8 cellular contexts compared by ENCODE assay signal in genomic region chr19:13880059-13880672, GRCh38. TPM values are rescaled to one million over a fixed set of nuclear protein-coding genes. Genes with fewer than 3 reads are reported as not detected.
DNase-seq lines count a peak whose midpoint lies in the region; TF ChIP-seq lines count a peak whose summit lies in the region.

No MANE protein-coding gene starts in this region.

- H2AFZ ChIP-seq in MM.1S (ENCODE audit: low read length): peak overlapping the region; percentile 88
- peak overlapping the region; percentile 14 for H2AFZ ChIP-seq in neuron (ENCODE audit: low read depth, low read length)

- no peaks in the 10 kb centered on the region for H3K79me2 ChIP-seq in MM.1S (ENCODE audit: low read length)

- peak overlapping the region; percentile 98 for H3K4me2 ChIP-seq in MM.1S (ENCODE audit: low read depth, low read length)

- H3K4me1 ChIP-seq in HAP-1 (peaks cover 9% of the 10 kb centered on the region), MM.1S (ENCODE audit: low read length) (peaks cover 26% of the 10 kb centered on the region), neuron (ENCODE audit: insufficient read depth, low read length) (peaks cover 19% of the 10 kb centered on the region)

- no peaks in the 10 kb centered on the region for H3F3A ChIP-seq in MM.1S (ENCODE audit: insufficient read depth, low read length)

- TF ChIP-seq CTCF in MM.1S (IDR thresholded peaks at IDR 0.05; ENCODE audit: low read length): peak; percentile 97
- peak; percentile 99 for TF ChIP-seq CTCF in foreskin fibroblast (IDR thresholded peaks at IDR 0.05; ENCODE audit: low read depth, low read length)

- H3K27me3 ChIP-seq in HAP-1 (ENCODE audit: low read depth) (no peaks in the 10 kb centered on the region), MM.1S (replicated peaks; ENCODE audit: insufficient read depth, low read length) (peaks cover 30% of the 10 kb centered on the region), neuron (ENCODE audit: insufficient read depth, low read length) (no peaks in the 10 kb centered on the region)

- peak overlapping the region; percentile 73 for H3K9ac ChIP-seq in MM.1S (ENCODE audit: low read length)

- in situ Hi-C loops in G401 (cut with HindIII; ENCODE audit: low sequenced_read_pairs): no loop called here
- in situ Hi-C loops in HAP-1 (cut with MboI; ENCODE audit: low sequenced_read_pairs): loop anchor here (5.0 kb wide), 1 partner anchor 197 kb away; no protein-coding TSS in a partner anchor

- H4K20me1 ChIP-seq in MM.1S (ENCODE audit: insufficient read depth, low read length): no peaks in the 10 kb centered on the region

- H3K4me3 ChIP-seq in HAP-1: peak overlapping the region; percentile 11; the same call in 1 of the 2 replicates
- peak overlapping the region; percentile 46 for H3K4me3 ChIP-seq in MM.1S (ENCODE audit: low read length)
- peak overlapping the region in 1 of 2 donors; percentile 35 for H3K4me3 ChIP-seq in foreskin fibroblast (ENCODE audit: low read depth in 1 of 2, low read length in 2 of 2)
- no peak overlapping the region for H3K4me3 ChIP-seq in neuron (ENCODE audit: low read length)

- no peaks in the 10 kb centered on the region for H3K36me3 ChIP-seq in HAP-1 (replicated peaks)
- H3K36me3 ChIP-seq in MM.1S (replicated peaks; ENCODE audit: insufficient read depth, low read length): no peaks in the 10 kb centered on the region
- no peaks in the 10 kb centered on the region for H3K36me3 ChIP-seq in neuron (ENCODE audit: insufficient read depth, low read length)

- peak; percentile 91 for DNase-seq in G401 (ENCODE audit: low spot score)
- peak; percentile 89 to 98 for DNase-seq in HAP-1 (ENCODE audit: low spot score in 2 of 2)
- DNase-seq in MM.1S: peak; percentile 94
- DNase-seq in SHP77 treated with DMSO at 0.1 percent for 48 hours (lab: John Stamatoyannopoulos, UW): peak; percentile 81
- peak; percentile 98 for DNase-seq in activated gamma-delta T cell treated with Interleukin-2 at 50 U/mL for 16 hours
- peak; percentile 92 to 99 for DNase-seq in foreskin fibroblast
- DNase-seq in stromal cell of bone marrow (ENCODE audit: low read depth): peak; percentile 90

- H3K27ac ChIP-seq in MM.1S (ENCODE audit: low read length): peak overlapping the region; percentile 59

- H3K9me3 ChIP-seq in HAP-1 (no peaks in the 10 kb centered on the region), MM.1S (replicated peaks; ENCODE audit: insufficient read depth, low read length) (no peaks in the 10 kb centered on the region), neuron (ENCODE audit: low read length) (no peaks in the 10 kb centered on the region)

- no peaks in the 10 kb centered on the region for H3K9me2 ChIP-seq in MM.1S (replicated peaks; ENCODE audit: insufficient read depth, low read length)

RNA-seq across cellular contexts. Expression of gene NANOS3, which starts 3.2 kb away (rescaled TPM):
- total RNA-seq in G401 (2014; rRNA removed; shearing (Covaris generic)): 3.0 and 6.3 TPM in 2 replicates

RNA-seq across cellular contexts. Expression of gene BRME1, which starts 25.8 kb away (rescaled TPM):
- 2.9 and 6.6 TPM in 2 replicates for total RNA-seq in G401 (2014; rRNA removed; shearing (Covaris generic))

RNA-seq across cellular contexts. Expression of gene CC2D1A, which starts 25.8 kb away (rescaled TPM):
- 11.9 and 17.5 TPM in 2 replicates for total RNA-seq in G401 (2014; rRNA removed; shearing (Covaris generic))

RNA-seq across cellular contexts. Expression of gene PODNL1, which starts 58.1 kb away (rescaled TPM):
- 0.92 TPM in 1 of 2 replicates, not detected in the other for total RNA-seq in G401 (2014; rRNA removed; shearing (Covaris generic))
